Comparison of ENCODE assay signal across 8 cellular contexts in genomic region chr10:51832652-51833383, GRCh38.
DNase-seq lines count a peak whose midpoint lies in the region; ATAC-seq, FAIRE-seq and TF ChIP-seq lines count a peak whose summit lies in the region.

No MANE protein-coding gene starts in this region.

- intact Hi-C loops in activated T-helper 1 cell treated with anti-CD3 and anti-CD28 coated beads, Interleukin-12 subunit alpha, Interleukin-12 subunit beta, Interleukin-2, Interleukin-4 antibody, amounts not matched to agents 30 ng/mL and 10 ng/mL and 1 ng/mL, durations not matched to agents 14 hours and 24 hours and 36 hours (cut with micrococcal nuclease) = loop anchor here (1.0 kb wide), 2 partner anchors 46 to 134 kb away; partner anchors contain the start of gene CSTF2T
- intact Hi-C loops in pancreas (cut with DNase I) = no loop called here
- intact Hi-C loops in sigmoid colon (cut with DNase I) = no loop called here

- no peak overlapping the region for H3K27ac Mint-ChIP-seq in activated T-helper 1 cell treated with anti-CD3 and anti-CD28 coated beads, Interleukin-12 subunit alpha, Interleukin-12 subunit beta, Interleukin-2, Interleukin-4 antibody, amounts not matched to agents 30 ng/mL and 10 ng/mL and 1 ng/mL, durations not matched to agents 14 hours and 24 hours and 36 hours

- no peak overlapping the region for H3K27ac ChIP-seq in pancreas
- H3K27ac ChIP-seq in sigmoid colon = no peak overlapping the region

- H3K9me3 Mint-ChIP-seq in activated T-helper 1 cell treated with anti-CD3 and anti-CD28 coated beads, Interleukin-12 subunit alpha, Interleukin-12 subunit beta, Interleukin-2, Interleukin-4 antibody, amounts not matched to agents 30 ng/mL and 10 ng/mL and 1 ng/mL, durations not matched to agents 14 hours and 24 hours and 36 hours = peaks cover 8% of the 10 kb centered on the region

- FAIRE-seq in pancreas (lab: Jason Lieb, UNC) = no peak

- peaks cover 9% of the 10 kb centered on the region for H3K4me1 Mint-ChIP-seq in activated T-helper 1 cell treated with anti-CD3 and anti-CD28 coated beads, Interleukin-12 subunit alpha, Interleukin-12 subunit beta, Interleukin-2, Interleukin-4 antibody, amounts not matched to agents 30 ng/mL and 10 ng/mL and 1 ng/mL, durations not matched to agents 14 hours and 24 hours and 36 hours (ENCODE audit: low read depth)

- no peak for TF ChIP-seq POLR2A in sigmoid colon (IDR thresholded peaks at IDR 0.05)

- H3K4me1 ChIP-seq in pancreas = no peaks in the 10 kb centered on the region
- H3K4me1 ChIP-seq in sigmoid colon = no peaks in the 10 kb centered on the region

- peak; percentile 4 for DNase-seq in activated T-helper 1 cell treated with anti-CD3 and anti-CD28 coated beads, Interleukin-12 subunit alpha, Interleukin-12 subunit beta, Interleukin-2, Interleukin-4 antibody, amounts not matched to agents 30 ng/mL and 10 ng/mL and 1 ng/mL, durations not matched to agents 14 hours and 24 hours and 36 hours (ENCODE audit: low spot score)
- DNase-seq in myocyte (ENCODE audit: low read depth) (peak; percentile 67), pancreas (no peak), activated gamma-delta T cell (lab: John Stamatoyannopoulos, UW) (no peak), sigmoid colon (no peak), DMS153 (lab: John Stamatoyannopoulos, UW) (no peak)

- no peak for TF ChIP-seq CTCF in pancreas (IDR thresholded peaks at IDR 0.05)
- TF ChIP-seq CTCF in sigmoid colon (IDR thresholded peaks at IDR 0.05) = no peak

- H3K36me3 Mint-ChIP-seq in activated T-helper 1 cell treated with anti-CD3 and anti-CD28 coated beads, Interleukin-12 subunit alpha, Interleukin-12 subunit beta, Interleukin-2, Interleukin-4 antibody, amounts not matched to agents 30 ng/mL and 10 ng/mL and 1 ng/mL, durations not matched to agents 14 hours and 24 hours and 36 hours (ENCODE audit: low read depth) = no peaks in the 10 kb centered on the region

- H3K27me3 ChIP-seq in pancreas (no peaks in the 10 kb centered on the region), sigmoid colon (no peaks in the 10 kb centered on the region)

- H3K4me3 ChIP-seq in pancreas = no peak overlapping the region
- no peak overlapping the region for H3K4me3 ChIP-seq in sigmoid colon

- ATAC-seq in GM18858 (IDR thresholded peaks at IDR 0.05; ENCODE audit: unreplicated experiment) (peak; percentile 71), HG02981 (IDR thresholded peaks at IDR 0.05; ENCODE audit: unreplicated experiment) (peak; percentile 77), pancreas (no peak)

- TF ChIP-seq EP300 in sigmoid colon (IDR thresholded peaks at IDR 0.05) = no peak

- no peaks in the 10 kb centered on the region for H3K36me3 ChIP-seq in pancreas
- H3K36me3 ChIP-seq in sigmoid colon = no peaks in the 10 kb centered on the region

- H3K9me3 ChIP-seq in pancreas (peaks cover 0 to 4% (median 0%) of the 10 kb centered on the region in 4 donors), sigmoid colon (no peaks in the 10 kb centered on the region)

- peaks cover 4% of the 10 kb centered on the region for H3K27me3 Mint-ChIP-seq in activated T-helper 1 cell treated with anti-CD3 and anti-CD28 coated beads, Interleukin-12 subunit alpha, Interleukin-12 subunit beta, Interleukin-2, Interleukin-4 antibody, amounts not matched to agents 30 ng/mL and 10 ng/mL and 1 ng/mL, durations not matched to agents 14 hours and 24 hours and 36 hours (ENCODE audit: insufficient read depth)

- WGBS in pancreas, 2 donors = 81 to 87% methylated on average over 7 of the region's 7 CpGs
- 80 to 90% methylated on average over 7 of the region's 7 CpGs for WGBS in sigmoid colon, 2 donors

- no peak overlapping the region for H3K4me3 Mint-ChIP-seq in activated T-helper 1 cell treated with anti-CD3 and anti-CD28 coated beads, Interleukin-12 subunit alpha, Interleukin-12 subunit beta, Interleukin-2, Interleukin-4 antibody, amounts not matched to agents 30 ng/mL and 10 ng/mL and 1 ng/mL, durations not matched to agents 14 hours and 24 hours and 36 hours

Comparison
In these comparisons a context has a peak if more than half of its experiments do, and no peak if none do; other contexts are left out.
1. ATAC-seq: peak in GM18858 (single experiment) and HG02981 (single experiment); none in pancreas (0 of 4).
2. DNase-seq: peak in activated T-helper 1 cell treated with anti-CD3 and anti-CD28 coated beads, Interleukin-12 subunit alpha, Interleukin-12 subunit beta, Interleukin-2, Interleukin-4 antibody, amounts not matched to agents 30 ng/mL and 10 ng/mL and 1 ng/mL, durations not matched to agents 14 hours and 24 hours and 36 hours (single experiment) and myocyte (single experiment); none in pancreas (0 of 6), activated gamma-delta T cell (single experiment), sigmoid colon (single experiment) and DMS153 (single experiment).